In the genomic region with DNA sequence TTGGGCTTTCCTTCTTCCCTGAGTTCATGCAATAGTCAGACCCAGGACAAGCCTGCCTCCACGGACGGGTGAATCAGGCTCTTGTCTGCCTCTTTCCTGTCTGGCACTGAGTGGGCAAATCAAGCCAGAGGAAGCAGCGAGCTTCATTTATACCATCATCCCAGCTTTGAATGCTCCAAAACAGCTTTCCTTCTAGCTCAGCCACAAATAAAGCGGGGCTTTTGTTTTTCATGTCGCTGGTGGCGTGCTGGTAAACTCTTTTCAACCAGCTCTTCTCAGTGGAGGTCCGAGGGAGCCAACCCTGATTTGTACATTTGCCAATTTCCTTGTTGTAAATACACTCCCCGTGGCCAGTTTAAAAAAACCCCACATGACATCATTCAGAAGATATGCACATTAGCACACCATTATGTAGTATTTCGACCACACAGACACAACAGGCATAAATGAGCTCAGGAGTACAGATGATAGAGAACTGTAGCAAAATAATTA, we compare ENCODE assay signal across 1 cellular context.
TF ChIP-seq lines count a peak whose summit lies in the region.

No MANE protein-coding gene starts in this region.

TF ChIP-seq in K562, 482 proteins besides CTCF, POLR2A, EP300 and RAD21:
- no peak for TF ChIP-seq ZNF277 (CRISPR knock-in tag; IDR thresholded peaks at IDR 0.05; ENCODE audit: borderline replicate concordance)
- TF ChIP-seq ATF3 (IDR thresholded peaks at IDR 0.05): peak; percentile 73
- no peak for TF ChIP-seq ATF3 (CRISPR knock-in tag; conservative IDR thresholded peaks at IDR 0.05)
- TF ChIP-seq CBFA2T3 (IDR thresholded peaks at IDR 0.05): no peak
- no peak for TF ChIP-seq PCBP1 (IDR thresholded peaks at IDR 0.05; ENCODE audit: low read depth, low read length, poor library complexity, severe bottlenecking)
- no peak for TF ChIP-seq EGR1 (conservative IDR thresholded peaks at IDR 0.05)
- 0 out of 2 replicates have a peak, but pooled peaks have one; percentile 33 for TF ChIP-seq JUND (IDR thresholded peaks at IDR 0.05; ENCODE audit: borderline replicate concordance, low read depth, low read length)
- no peak; the same call in 2 of the 3 replicates for TF ChIP-seq JUND (tag; IDR thresholded peaks at IDR 0.05; ENCODE audit: borderline replicate concordance, low read depth, low read length)
- TF ChIP-seq ZNF384 (IDR thresholded peaks at IDR 0.05; ENCODE audit: low read depth, low read length): peak; percentile 63; the same call in 1 of the 2 replicates
